In the genomic region with DNA sequence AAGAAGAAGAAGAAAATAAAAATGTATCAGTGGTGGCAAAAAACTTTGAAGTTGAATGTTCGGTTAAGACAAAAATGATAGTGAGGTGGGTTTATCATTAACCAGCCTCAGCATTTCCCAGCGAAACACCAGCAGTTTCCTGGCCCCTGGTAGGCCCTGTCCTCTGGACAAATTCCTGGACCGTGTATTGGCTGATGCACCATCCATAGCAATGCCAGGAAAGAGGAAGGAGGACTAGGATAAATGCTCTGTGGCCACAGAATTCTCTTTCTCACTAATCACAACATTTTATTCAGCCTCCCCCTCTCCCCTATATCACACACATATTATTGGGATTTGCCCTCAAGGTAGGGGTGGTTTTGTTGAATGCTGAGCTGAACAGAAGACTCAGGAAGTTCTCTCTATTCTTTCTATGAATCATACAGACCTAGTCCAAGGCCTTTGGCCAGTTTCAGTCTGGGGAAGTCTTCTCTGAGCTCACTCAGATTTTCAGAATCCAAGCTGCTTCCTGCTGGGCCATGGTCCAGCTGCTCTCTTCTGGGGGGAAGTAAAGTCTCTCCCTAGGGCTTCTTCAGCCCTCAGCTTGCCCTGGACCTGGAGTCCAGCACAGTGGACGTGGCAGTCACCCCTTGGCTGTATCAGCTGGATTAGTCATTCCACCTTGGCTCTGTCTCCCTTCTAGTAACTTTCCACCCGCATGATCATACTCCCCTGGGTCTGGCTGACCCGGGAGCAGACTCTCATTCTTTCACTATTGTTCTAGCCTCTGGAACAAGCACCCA, we compare ENCODE assay signal across 9 cellular contexts. TPM values are rescaled to one million over a fixed set of nuclear protein-coding genes. Genes with fewer than 3 reads are reported as not detected.
A peak's percentile ranks its signal among the peaks of the same experiment; 100 is the strongest.
DNase-seq lines count a peak whose midpoint lies in the region; TF ChIP-seq lines count a peak whose summit lies in the region.
"Had no signal": no experiment of that assay in that cellular context is flagged by ENCODE, and none has a peak within 500 bp of the region (broad histone marks: within the 10 kb centered on the region; RNA-seq: fewer than 3 reads in every experiment).

No MANE protein-coding gene starts in this region.

- H3K9me3 ChIP-seq in suprapubic skin, result no peaks in the 10 kb centered on the region

- TF ChIP-seq CTCF in suprapubic skin (IDR thresholded peaks at IDR 0.05), result no peak

- H3K4me3 ChIP-seq in suprapubic skin, result no peak overlapping the region
- H3K4me3 ChIP-seq: cardiac muscle cell had no signal

- peaks cover 43% of the 10 kb centered on the region for H3K4me1 ChIP-seq in suprapubic skin

- peak; percentile 61 for DNase-seq in HPDE6-E6E7 (ENCODE audit: extremely low spot score)
- peak in 34 of 61 donors; percentile 4 to 51 (median 20) for DNase-seq in caudate nucleus (lab: John Stamatoyannopoulos, UW)
- peak; percentile 33 for DNase-seq in left kidney (ENCODE audit: low read depth, low spot score)
- DNase-seq in suprapubic skin (ENCODE audit: low spot score in 2 of 2), result peak; percentile 89 to 92
- no peak for DNase-seq in DMS153 treated with DMSO at 0.1 percent for 48 hours (lab: John Stamatoyannopoulos, UW; ENCODE audit: unreplicated experiment)
- DNase-seq in cerebellar cortex (ENCODE audit: low spot score), result no peak
- no peak for DNase-seq in stimulated activated CD4-positive, alpha-beta T cell treated with anti-CD3 and anti-CD28 coated beads, Interleukin-4, amount 100 ng/mL, for 24 hours
- DNase-seq in activated CD4-positive, alpha-beta T cell treated with anti-CD3 and anti-CD28 coated beads, Interleukin-2, amount 50 U/mL, for 1 hour, result no peak

- H3K36me3 ChIP-seq in suprapubic skin, result no peaks in the 10 kb centered on the region
- H3K36me3 ChIP-seq: cardiac muscle cell had no signal

- no peak for TF ChIP-seq POLR2A in suprapubic skin (IDR thresholded peaks at IDR 0.05)

- no peak for TF ChIP-seq EP300 in suprapubic skin (IDR thresholded peaks at IDR 0.05)

- WGBS in suprapubic skin, result 30% methylated on average over 6 of the region's 6 CpGs

- H3K27me3 ChIP-seq in suprapubic skin, result no peaks in the 10 kb centered on the region
- H3K27me3 ChIP-seq: cardiac muscle cell had no signal

- H3K27ac ChIP-seq in caudate nucleus (ENCODE audit: low read depth, low read length) (peak overlapping the region; percentile 80), suprapubic skin (peak overlapping the region; percentile 35)
- H3K27ac ChIP-seq: cardiac muscle cell had no signal

RNA-seq across cellular contexts. Expression of a gene that starts 27.6 kb away (rescaled TPM):
- not detected for total RNA-seq in suprapubic skin

Comparison
In these comparisons a context has a peak if more than half of its experiments do, and no peak if none do; other contexts are left out.
1. DNase-seq: peak in HPDE6-E6E7 (single experiment), caudate nucleus (34 of 61), left kidney (single experiment) and suprapubic skin (2 of 2); none in DMS153 treated with DMSO at 0.1 percent for 48 hours (single experiment), cerebellar cortex (single experiment), stimulated activated CD4-positive, alpha-beta T cell treated with anti-CD3 and anti-CD28 coated beads, Interleukin-4, amount 100 ng/mL, for 24 hours (single experiment) and activated CD4-positive, alpha-beta T cell treated with anti-CD3 and anti-CD28 coated beads, Interleukin-2, amount 50 U/mL, for 1 hour (single experiment).